Comparison of ENCODE assay signal across 1 cellular context in the genomic region with DNA sequence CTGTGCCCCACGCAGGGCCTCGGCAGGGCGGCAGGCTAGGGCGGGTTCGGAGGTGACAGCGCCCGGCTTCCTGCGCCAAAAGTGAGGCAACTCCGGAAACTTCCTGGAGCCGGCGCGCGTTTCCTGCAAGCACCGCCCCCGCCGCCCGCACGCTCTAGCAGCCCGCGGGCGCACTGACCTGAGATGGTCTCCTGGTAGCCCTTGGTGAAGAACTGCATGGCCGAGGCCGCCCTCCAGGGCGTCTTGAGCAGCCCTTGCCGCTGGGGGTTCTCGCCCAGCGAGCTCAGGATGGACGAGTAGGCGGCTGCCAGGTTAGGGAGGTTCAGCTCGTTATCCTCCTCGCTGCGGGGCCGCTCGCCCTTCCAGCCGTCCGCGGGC.
TF ChIP-seq lines count a peak whose summit lies in the region.

No MANE protein-coding gene starts in this region.

TF ChIP-seq in GM12878, 131 proteins besides CTCF, POLR2A, EP300 and RAD21 (continued from another document):
- TF ChIP-seq GATAD2B (conservative IDR thresholded peaks at IDR 0.05; ENCODE audit: low read depth) (peak; percentile 68; the same call in 1 of the 2 replicates), YY1 (IDR thresholded peaks at IDR 0.05; ENCODE audit: low read depth, low read length) (0 out of 2 replicates have a peak, but pooled peaks have one; percentile 16), HDGF (IDR thresholded peaks at IDR 0.05) (no peak)
